ENCODE assay signal across 8 cellular contexts in the genomic region with DNA sequence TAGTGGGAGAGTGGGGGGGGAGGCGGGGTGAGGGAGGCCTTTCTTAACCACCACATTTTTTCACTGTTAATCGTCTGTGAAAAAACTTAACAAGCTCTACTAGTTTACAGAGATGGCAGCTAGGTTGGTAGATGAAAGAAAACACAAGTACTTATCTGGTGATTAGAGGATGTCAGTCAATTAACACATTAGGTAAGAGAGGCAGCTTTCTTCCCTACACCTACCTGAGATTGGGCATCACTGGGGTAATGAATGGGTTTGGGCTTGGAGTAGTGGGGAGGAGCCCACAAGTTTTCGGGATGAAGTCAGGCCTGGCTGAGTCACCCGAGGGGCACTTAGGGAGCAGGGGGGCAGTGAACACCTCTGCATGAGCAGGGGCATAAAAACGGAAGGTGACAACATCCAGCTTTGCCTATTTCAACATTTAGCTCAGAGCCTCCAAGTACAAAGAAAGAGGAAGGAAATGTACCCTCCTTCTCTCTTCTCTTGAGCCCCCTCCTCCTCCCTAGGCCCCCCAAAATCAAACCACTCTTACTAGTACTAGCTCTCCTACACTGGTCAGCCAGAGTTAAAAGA. TPM values are rescaled to one million over a fixed set of nuclear protein-coding genes. Genes with fewer than 3 reads are reported as not detected.
DNase-seq lines count a peak whose midpoint lies in the region; ATAC-seq, FAIRE-seq and TF ChIP-seq lines count a peak whose summit lies in the region.

No MANE protein-coding gene starts in this region.

- no peaks in the 10 kb centered on the region for H3K27me3 ChIP-seq in dorsolateral prefrontal cortex

- peak; percentile 43 for DNase-seq in AG20443 (ENCODE audit: low spot score)
- DNase-seq in HTR-8/SVneo (ENCODE audit: insufficient read length, low spot score), result peak; percentile 43
- peak; percentile 86 for DNase-seq in kidney tubule cell (ENCODE audit: low spot score)
- no peak for DNase-seq in dorsolateral prefrontal cortex
- DNase-seq in iPS-NIHi11 (ENCODE audit: low spot score), result no peak

- H3K27ac ChIP-seq in dorsolateral prefrontal cortex, result no peak overlapping the region

- intact Hi-C loops in dorsolateral prefrontal cortex (cut with DNase I), result loop anchor here (5.0 kb wide), 2 partner anchors 227 to 637 kb away; a partner anchor contains a TSS

- FAIRE-seq in HTR-8/SVneo (lab: Jason Lieb, UNC), result peak; percentile 13

- H3K4me3 ChIP-seq in WI38 (ENCODE audit: low read depth, low read length) (peak overlapping the region; percentile 83), dorsolateral prefrontal cortex (peak overlapping the region in 3 of 59 donors; percentile 75 to 96 (median 94))

- TF ChIP-seq CTCF in WI38 (IDR thresholded peaks at IDR 0.05; ENCODE audit: low read depth, low read length), result no peak
- no peak for TF ChIP-seq CTCF in dorsolateral prefrontal cortex (IDR thresholded peaks at IDR 0.05 in 54 of 56, conservative IDR thresholded peaks at IDR 0.05 in 2 of 56; ENCODE audit: low read depth in 1 of 56, partially characterized antibody in 56 of 56)

- ATAC-seq in GM21723 (IDR thresholded peaks at IDR 0.05; ENCODE audit: unreplicated experiment), result no peak
- no peak for ATAC-seq in HG02970 (IDR thresholded peaks at IDR 0.05; ENCODE audit: low FRiP score, unreplicated experiment)

RNA-seq across cellular contexts. Expression of a gene that starts 2.5 kb away (rescaled TPM):
- total RNA-seq in dorsolateral prefrontal cortex, result 10 to 100 TPM; 14.6 to 57.5 (median 26.2) TPM

Comparison
In these comparisons a context has a peak if more than half of its experiments do, and no peak if none do; other contexts are left out.
1. DNase-seq: peak in AG20443 (single experiment), HTR-8/SVneo (single experiment) and kidney tubule cell (single experiment); none in dorsolateral prefrontal cortex (0 of 10) and iPS-NIHi11 (single experiment).